16 cellular contexts compared by ENCODE assay signal in genomic region chr5:96922452-96923244, GRCh38. TPM values are rescaled to one million over a fixed set of nuclear protein-coding genes. Genes with fewer than 3 reads are reported as not detected.
DNase-seq lines count a peak whose midpoint lies in the region; ATAC-seq, FAIRE-seq and TF ChIP-seq lines count a peak whose summit lies in the region.
"Had no signal": no experiment of that assay in that cellular context is flagged by ENCODE, and none has a peak within 500 bp of the region (broad histone marks: within the 10 kb centered on the region; RNA-seq: fewer than 3 reads in every experiment).

No MANE protein-coding gene starts in this region.

- no peak overlapping the region for H3K9ac ChIP-seq in K562 (ENCODE audit: insufficient read depth in 1 of 2, low read depth in 2 of 2, low read length in 2 of 2)

- FAIRE-seq in K562 (lab: Jason Lieb, UNC) = no peak
- no peak for FAIRE-seq in pancreas (lab: Jason Lieb, UNC)

- in situ Hi-C loops in K562 (cut with MboI) = no loop called here

- H3K27me3 ChIP-seq in heart right ventricle (no peaks in the 10 kb centered on the region), K562 (ENCODE audit: control insufficient read depth in 2 of 2, insufficient read depth in 2 of 2, low read length in 2 of 2) (no peaks in the 10 kb centered on the region), spleen (replicated peaks in 1 of 7) (no peaks in the 10 kb centered on the region), pancreas (no peaks in the 10 kb centered on the region)
- H3K27me3 ChIP-seq: neutrophil had no signal

- WGBS in heart right ventricle, 2 donors = 87 to 91% methylated on average over 12 of the region's 12 CpGs
- WGBS in K562 (ENCODE audit: insufficient coverage, low coverage, missing lambda C conversion rate) = 80% methylated on average over 12 of the region's 12 CpGs
- 80 to 92% (median 87%) methylated on average over 12 of the region's 12 CpGs for WGBS in spleen, 5 donors
- 82 to 85% methylated on average over 12 of the region's 12 CpGs for WGBS in pancreas, 2 donors

- H3K4me1 ChIP-seq in heart right ventricle (peaks cover 0 to 17% (median 0%) of the 10 kb centered on the region in 9 donors), K562 (replicated peaks in 1 of 2; ENCODE audit: control insufficient read depth in 2 of 2, insufficient read depth in 2 of 2, low read length in 2 of 2) (peaks cover 0 to 9% of the 10 kb centered on the region in 2 experiments; a peak in 4 of 5 replicates), spleen (peaks cover 0 to 57% (median 6%) of the 10 kb centered on the region in 6 donors), pancreas (peaks cover 0 to 5% (median 3%) of the 10 kb centered on the region in 3 donors)
- H3K4me1 ChIP-seq: lower lobe of right lung had no signal

- peak overlapping the region; percentile 34; the same call in 1 of the 2 replicates for H2AFZ ChIP-seq in K562 (ENCODE audit: low read depth, low read length)

- H3K9me1 ChIP-seq in K562 (ENCODE audit: control insufficient read depth, insufficient read depth, low read length) = no peaks in the 10 kb centered on the region

- POLR2A ChIA-PET in K562 (lab: Yijun Ruan, JAX) = no interaction called here

- no peak for TF ChIP-seq EP300 in K562 (IDR thresholded peaks at IDR 0.05; ENCODE audit: low read length)

- DNase-seq in heart right ventricle (no peak), cardiac septum (ENCODE audit: low spot score) (no peak), K562 (ENCODE audit: extremely low read depth in 1 of 4, low spot score in 3 of 4) (no peak), spleen (no peak), HT-29 (ENCODE audit: low spot score) (no peak), NCI-H2081 (lab: John Stamatoyannopoulos, UW) (no peak), pancreas (no peak)
- DNase-seq: anterior cingulate cortex, lower lobe of right lung, NCI-H146, NCI-H524 treated with DMSO at 0.1 percent for 48 hours, T-helper 1 cell had no signal

- intact Hi-C loops in heart right ventricle (cut with DNase I) = no loop called here
- intact Hi-C loops in cardiac septum (cut with DNase I) = no loop called here
- intact Hi-C loops in K562 (cut with micrococcal nuclease) = no loop called here
- intact Hi-C loops in spleen (cut with DNase I; ENCODE audit: low total_unique reads) = no loop called here
- intact Hi-C loops in pancreas (cut with DNase I) = no loop called here

- no peak for TF ChIP-seq RAD21 in K562 (CRISPR knock-in tag; conservative IDR thresholded peaks at IDR 0.05 in 1 of 2, IDR thresholded peaks at IDR 0.05 in 1 of 2)

- BruUV-seq in K562 (replicated peaks; lab: Mats Ljungman, UMichigan) = no TSS peak

- no peak overlapping the region for H3K4me2 ChIP-seq in K562 (ENCODE audit: insufficient read depth, low read length)
- H3K4me2 ChIP-seq: smooth muscle cell had no signal

- H3K4me3 ChIP-seq in heart right ventricle (no peak overlapping the region), K562 (no peak overlapping the region), spleen (no peak overlapping the region), pancreas (no peak overlapping the region)
- H3K4me3 ChIP-seq: lower lobe of right lung, smooth muscle cell had no signal

- peak overlapping the region in 6 of 10 donors; percentile 6 to 76 (median 48) for H3K27ac ChIP-seq in heart right ventricle
- no peak overlapping the region for H3K27ac ChIP-seq in K562 (ENCODE audit: extremely low read depth, low read depth, low read length)
- H3K27ac ChIP-seq in spleen = peak overlapping the region in 7 of 8 donors; percentile 23 to 57 (median 39)
- H3K27ac ChIP-seq in pancreas = no peak overlapping the region
- H3K27ac ChIP-seq: lower lobe of right lung, neutrophil had no signal

- ATAC-seq in heart right ventricle (no peak), HG02623 (IDR thresholded peaks at IDR 0.05; ENCODE audit: unreplicated experiment) (peak; percentile 39), K562 (peak; percentile 33; the same call in 1 of the 3 replicates), pancreas (no peak)
- ATAC-seq: activated CD4-positive, CD25-positive, alpha-beta regulatory T cell treated with anti-CD3 and anti-CD28 coated beads, Interleukin-2, amount 50 U/mL, for 24 hours; lower lobe of right lung had no signal

- H3K79me2 ChIP-seq in K562 (ENCODE audit: control insufficient read depth, insufficient read depth, low read length) = no peaks in the 10 kb centered on the region

- H3K36me3 ChIP-seq in heart right ventricle (peaks cover 0 to 30% (median 3%) of the 10 kb centered on the region in 9 donors), K562 (ENCODE audit: control insufficient read depth, insufficient read depth, low read length) (no peaks in the 10 kb centered on the region), spleen (peaks cover 0 to 44% (median 10%) of the 10 kb centered on the region in 6 donors), pancreas (no peaks in the 10 kb centered on the region)

- no peak for TF ChIP-seq POLR2A in K562 (conservative IDR thresholded peaks at IDR 0.05)
- TF ChIP-seq POLR2A in spleen (IDR thresholded peaks at IDR 0.05) = no peak

- no peaks in the 10 kb centered on the region for H4K20me1 ChIP-seq in K562 (replicated peaks; ENCODE audit: control insufficient read depth, insufficient read depth, low read length)

- H3K9me3 ChIP-seq in heart right ventricle (no peaks in the 10 kb centered on the region), K562 (replicated peaks; ENCODE audit: control insufficient read depth, insufficient read depth, low read depth, low read length) (no peaks in the 10 kb centered on the region), spleen (no peaks in the 10 kb centered on the region), pancreas (no peaks in the 10 kb centered on the region)
- H3K9me3 ChIP-seq: lower lobe of right lung, neutrophil had no signal

- CTCF ChIA-PET in K562 (lab: Yijun Ruan, JAX; ENCODE audit: low intra/inter-chr PET ratio) = no interaction called here

- no peak for TF ChIP-seq CTCF in heart right ventricle (IDR thresholded peaks at IDR 0.05)
- TF ChIP-seq CTCF in K562 (IDR thresholded peaks at IDR 0.05 in 2 of 3, conservative IDR thresholded peaks at IDR 0.05 in 1 of 3; ENCODE audit: insufficient read depth in 2 of 3, low read depth in 1 of 3, low read length in 3 of 3) = no peak
- TF ChIP-seq CTCF in spleen (IDR thresholded peaks at IDR 0.05 in 8 of 11, conservative IDR thresholded peaks at IDR 0.05 in 3 of 11) = no peak
- no peak for TF ChIP-seq CTCF in pancreas (IDR thresholded peaks at IDR 0.05)

TF ChIP-seq in K562, 482 proteins besides CTCF, POLR2A, EP300 and RAD21 (continues in another document):
- no peak for TF ChIP-seq ZNF24 (IDR thresholded peaks at IDR 0.05)
- TF ChIP-seq DDX20 (tag; IDR thresholded peaks at IDR 0.05; ENCODE audit: low read depth) = no peak
- TF ChIP-seq ZNF3 (CRISPR knock-in tag; IDR thresholded peaks at IDR 0.05) = no peak

RNA-seq across cellular contexts. Expression of gene LNPEP, which starts 13.2 kb away (rescaled TPM):
- 10 to 100 TPM; 46.7 to 87.4 (median 70.0) TPM for total RNA-seq in heart right ventricle
- 1 to 10 TPM; 5.4 to 7.8 TPM for polyA plus RNA-seq in heart right ventricle
- 61.4 TPM for total RNA-seq in cardiac septum
- 36.6 and 68.1 TPM in 2 replicates for total RNA-seq in K562 (2011; cell fraction: chromatin; rRNA removed; ENCODE audit: low replicate concordance)
- 19.8 and 21.8 TPM in 2 replicates for total RNA-seq in K562 (2011; cell fraction: nucleolus; rRNA removed)
- 43.1 and 74.7 TPM in 2 replicates for total RNA-seq in K562 (2011; cell fraction: nucleoplasm; rRNA removed)
- total RNA-seq in K562 (2014; rRNA removed) = 9.9 and 11.0 TPM in 2 replicates
- 24.7 and 29.6 TPM in 2 replicates for total RNA-seq in K562 (2014; rRNA removed; fragmentation: Illumina TruSeq; extraction: Trizol)
- total RNA-seq in K562 (2015; rRNA removed; fragmentation: Illumina TruSeq; extraction: Trizol) = 24.3 and 27.9 TPM in 2 replicates
- 19.3 and 20.3 TPM in 2 replicates for total RNA-seq in K562 (2021)
- polyA plus RNA-seq in K562 (2011; rRNA removed) = 13.1 and 16.2 TPM in 2 replicates
- polyA plus RNA-seq in K562 (2011; cell fraction: cytosol; rRNA removed) = 3.5 and 9.1 TPM in 2 replicates
- polyA plus RNA-seq in K562 (2011; cell fraction: nucleus; rRNA removed) = 10.3 and 12.8 TPM in 2 replicates
- 5.9 and 6.5 TPM in 2 replicates for polyA plus RNA-seq in K562 (2012)
- 9.5 and 11.2 TPM in 2 replicates for polyA plus RNA-seq in K562 (2014; fragmentation: Illumina TruSeq; extraction: Trizol)
- polyA plus RNA-seq in K562 (2014; fragmentation: Nextera tagmentation; extraction: Ambion mirVana) = 1 to 10 TPM; 2.6 to 3.2 TPM
- 9.2 and 10.0 TPM in 2 replicates for polyA plus RNA-seq in K562 (2014; rRNA removed)
- polyA minus RNA-seq in K562 (2011; rRNA and poly(A)+ RNA removed) = 67.1 and 69.7 TPM in 2 replicates
- 25.2 and 26.1 TPM in 2 replicates for polyA minus RNA-seq in K562 (2011; cell fraction: cytosol; rRNA and poly(A)+ RNA removed)
- polyA minus RNA-seq in K562 (2011; cell fraction: nucleus; rRNA and poly(A)+ RNA removed) = 20.2 and 41.5 TPM in 2 replicates
- total RNA-seq in spleen = 10 to 100 TPM; 62.4 to 82.2 (median 72.0) TPM
- polyA plus RNA-seq in spleen = 1 to 10 TPM; 8.5 to 9.7 (median 8.6) TPM
- total RNA-seq in HT-29 (2014; rRNA removed; shearing (Covaris generic)) = 6.1 and 7.8 TPM in 2 replicates
- total RNA-seq in pancreas = 10 to 100 TPM in 3 of 6 donors, 1 to 10 TPM in 3; 9.1 to 20.0 (median 12.4) TPM
- polyA plus RNA-seq in pancreas = 1 to 10 TPM; 2.0 to 4.6 TPM

RNA-seq across cellular contexts. Expression of gene ERAP2, which starts 46.3 kb away (rescaled TPM):
- total RNA-seq in heart right ventricle (10 to 100 TPM in 1 of 10 donors, 1 to 10 TPM in 7, under 1 TPM in 2; 0.92 to 29.7 (median 5.9) TPM), cardiac septum (4.8 TPM), K562 (2014; rRNA removed) (1.7 and 2.5 TPM in 2 replicates), K562 (2014; rRNA removed; fragmentation: Illumina TruSeq; extraction: Trizol) (2.3 and 2.4 TPM in 2 replicates), K562 (2015; rRNA removed; fragmentation: Illumina TruSeq; extraction: Trizol) (2.3 and 3.0 TPM in 2 replicates), K562 (2021) (1.4 and 2.2 TPM in 2 replicates), spleen (10 to 100 TPM; 33.2 to 91.8 (median 66.8) TPM), pancreas (1 to 10 TPM in 4 of 6 donors, under 1 TPM in 2; 0.22 to 9.3 (median 2.5) TPM)
- polyA plus RNA-seq in heart right ventricle (1 to 10 TPM; 3.0 to 5.2 TPM), K562 (2011; rRNA removed) (1.9 and 2.1 TPM in 2 replicates), K562 (2014; fragmentation: Illumina TruSeq; extraction: Trizol) (1.3 TPM in 2 replicates), K562 (2014; fragmentation: Nextera tagmentation; extraction: Ambion mirVana) (1 to 10 TPM in 1 of 2 experiments, under 1 TPM in 1; 0.93 to 1.2 TPM), K562 (2014; rRNA removed) (0.27 and 4.0 TPM in 2 replicates), spleen (10 to 100 TPM; 10.6 to 38.6 (median 14.7) TPM), pancreas (1 to 10 TPM in 1 of 2 donors, under 1 TPM in 1; 0.87 to 1.2 TPM)
- 5.1 and 15.3 TPM in 2 replicates for total RNA-seq in K562 (2011; cell fraction: chromatin; rRNA removed; ENCODE audit: low replicate concordance)
- total RNA-seq in K562 (2011; cell fraction: nucleolus; rRNA removed) = 2.8 and 5.9 TPM in 2 replicates
- total RNA-seq in K562 (2011; cell fraction: nucleoplasm; rRNA removed) = 6.0 and 8.9 TPM in 2 replicates
- polyA plus RNA-seq in K562 (2011; cell fraction: cytosol; rRNA removed) = 0.30 and 0.72 TPM in 2 replicates
- 3.1 and 3.2 TPM in 2 replicates for polyA plus RNA-seq in K562 (2011; cell fraction: nucleus; rRNA removed)
- 0.83 and 1.8 TPM in 2 replicates for polyA plus RNA-seq in K562 (2012)
- 6.5 and 7.6 TPM in 2 replicates for polyA minus RNA-seq in K562 (2011; rRNA and poly(A)+ RNA removed)
- 0.82 and 1.6 TPM in 2 replicates for polyA minus RNA-seq in K562 (2011; cell fraction: cytosol; rRNA and poly(A)+ RNA removed)
- 7.8 and 12.4 TPM in 2 replicates for polyA minus RNA-seq in K562 (2011; cell fraction: nucleus; rRNA and poly(A)+ RNA removed)
- 23.3 and 31.6 TPM in 2 replicates for total RNA-seq in HT-29 (2014; rRNA removed; shearing (Covaris generic))
- polyA plus RNA-seq: smooth muscle cell had no signal

Comparison
In these comparisons a context has a peak if more than half of its experiments do, and no peak if none do; other contexts are left out.
1. ATAC-seq: peak in HG02623 (single experiment) and K562 (single experiment); none in heart right ventricle (0 of 8) and pancreas (0 of 4).
2. H3K27ac ChIP-seq: peak in heart right ventricle (6 of 10) and spleen (7 of 8); none in K562 (single experiment) and pancreas (0 of 4).